ENCODE assay signal across 8 cellular contexts in the genomic region with DNA sequence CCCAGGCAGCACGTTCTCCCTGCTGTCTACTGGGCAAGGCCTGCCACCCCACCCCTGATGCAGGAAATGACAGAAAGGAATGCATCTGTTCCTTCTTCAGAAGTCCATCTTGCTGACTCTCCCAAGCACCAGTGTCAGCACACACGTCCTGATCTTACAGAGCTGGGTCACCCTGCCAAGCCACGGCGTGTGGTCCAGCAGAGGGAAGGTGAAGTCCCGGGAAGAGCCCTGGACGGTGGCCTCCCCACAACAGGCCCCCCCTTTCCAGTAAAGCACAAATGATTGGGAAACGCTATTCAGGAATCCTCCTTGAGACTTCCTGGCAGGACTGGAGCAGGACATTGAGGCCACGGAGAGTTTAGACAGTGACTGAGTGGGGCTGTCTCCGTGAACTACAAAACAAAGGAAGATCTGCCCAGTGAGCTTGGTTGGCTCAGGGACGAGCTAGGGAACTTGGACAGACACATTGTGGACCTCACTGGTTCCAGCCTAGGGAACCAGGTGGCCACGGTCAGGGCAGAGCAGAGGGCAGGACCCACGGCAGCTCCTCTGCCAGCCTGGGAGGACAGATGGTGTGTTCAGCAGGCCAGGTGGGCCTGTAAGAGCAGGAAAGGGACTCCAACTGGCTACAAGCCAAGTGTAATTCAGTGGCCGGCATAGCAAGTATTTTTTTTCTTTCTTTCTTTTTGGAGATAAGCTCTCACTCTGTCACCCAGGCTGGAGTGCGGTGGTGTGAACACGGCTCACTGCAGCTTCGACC. TPM values are rescaled to one million over a fixed set of nuclear protein-coding genes. Genes with fewer than 3 reads are reported as not detected.
DNase-seq lines count a peak whose midpoint lies in the region; ATAC-seq and TF ChIP-seq lines count a peak whose summit lies in the region.

No MANE protein-coding gene starts in this region.

- dilution Hi-C loops in mammary epithelial cell (cut with HindIII; ENCODE audit: low sequenced_read_pairs), result no loop called here

- H3K4me1 ChIP-seq in mammary epithelial cell (ENCODE audit: insufficient read depth, low read length) (peaks cover 47% of the 10 kb centered on the region), lung (ENCODE audit: control insufficient read depth in 2 of 2, insufficient read depth in 2 of 2, low read length in 2 of 2) (peaks cover 5 to 47% of the 10 kb centered on the region in 2 donors)

- CTCF ChIA-PET in mammary epithelial cell (lab: Charles Lee; ENCODE audit: low non-redundant PET), result no interaction called here

- in situ Hi-C loops in mammary epithelial cell (cut with MboI; ENCODE audit: low sequenced_read_pairs in 2 of 2), result no loop called here

- TF ChIP-seq CTCF in AG10803 (conservative IDR thresholded peaks at IDR 0.05; ENCODE audit: low read length) (no peak), mammary epithelial cell (conservative IDR thresholded peaks at IDR 0.05 in 1 of 2, IDR thresholded peaks at IDR 0.05 in 1 of 2; ENCODE audit: extremely low read depth in 1 of 2, insufficient read depth in 1 of 2, low read depth in 1 of 2, low read length in 2 of 2) (no peak), lung (IDR thresholded peaks at IDR 0.05; ENCODE audit: control extremely low read depth, extremely low read depth) (no peak)

- no peak overlapping the region for H2AFZ ChIP-seq in mammary epithelial cell (ENCODE audit: low read depth, low read length)

- no peak overlapping the region for H3K9ac ChIP-seq in mammary epithelial cell (ENCODE audit: insufficient read depth, low read length)

- WGBS in mammary epithelial cell (ENCODE audit: low coverage, missing lambda C conversion rate), result 34% methylated on average over 13 of the region's 16 CpGs
- WGBS in lung, 2 donors, result 21% methylated on average over 16 of the region's 16 CpGs

- H4K20me1 ChIP-seq in mammary epithelial cell (ENCODE audit: insufficient read depth, low read length), result no peaks in the 10 kb centered on the region

- peak overlapping the region; percentile 46 for H3K4me2 ChIP-seq in mammary epithelial cell (ENCODE audit: insufficient read depth, low read depth, low read length)

- no TSS peak for BruUV-seq in mammary epithelial cell (replicated peaks; lab: Mats Ljungman, UMichigan)

- H3K27ac ChIP-seq in mammary epithelial cell (ENCODE audit: insufficient read depth, low read depth, low read length), result peak overlapping the region; percentile 3
- H3K27ac ChIP-seq in lung (ENCODE audit: low read depth in 1 of 2, low read length in 1 of 2), result peak overlapping the region; percentile 58 to 90

- H3K36me3 ChIP-seq in mammary epithelial cell (ENCODE audit: insufficient read depth, low read length), result no peaks in the 10 kb centered on the region
- H3K36me3 ChIP-seq in lung (ENCODE audit: control insufficient read depth in 2 of 2, insufficient read depth in 2 of 2, low read length in 2 of 2), result no peaks in the 10 kb centered on the region

- ATAC-seq in lung (ENCODE audit: insufficient read depth, low FRiP score) (peak; percentile 53), HG02852 (IDR thresholded peaks at IDR 0.05; ENCODE audit: unreplicated experiment) (no peak)

- H3K4me3 ChIP-seq in AG10803 (ENCODE audit: low read length) (peak overlapping the region; percentile 34), mammary epithelial cell (replicated peaks in 1 of 3; ENCODE audit: insufficient read depth in 1 of 3, low read depth in 2 of 3, low read length in 3 of 3) (no peak overlapping the region), lung (no peak overlapping the region)

- intact Hi-C loops in mammary epithelial cell (cut with micrococcal nuclease), result loop anchor here (5.0 kb wide), 1 partner anchor 42 kb away; a partner anchor contains a TSS

- DNase-seq in AG10803 (ENCODE audit: low read depth) (peak; percentile 96), NCI-H1694 (lab: John Stamatoyannopoulos, UW) (peak; percentile 28), mammary epithelial cell (no peak), lung (ENCODE audit: low spot score) (no peak), ureter (ENCODE audit: low spot score) (peak; percentile 81), DMS53 (lab: John Stamatoyannopoulos, UW) (no peak)
- no peak for DNase-seq in activated CD8-positive, alpha-beta memory T cell treated with anti-CD3 and anti-CD28 coated beads, Interleukin-2, amount 50 U/mL, for 48 hours

- H3K79me2 ChIP-seq in mammary epithelial cell (ENCODE audit: insufficient read depth, low read length), result peaks cover 97% of the 10 kb centered on the region

- H3K27me3 ChIP-seq in mammary epithelial cell (ENCODE audit: insufficient read depth, low read length), result no peaks in the 10 kb centered on the region
- no peaks in the 10 kb centered on the region for H3K27me3 ChIP-seq in lung (ENCODE audit: control insufficient read depth, insufficient read depth)

- H3K9me3 ChIP-seq in mammary epithelial cell (replicated peaks; ENCODE audit: insufficient read depth, low read length), result no peaks in the 10 kb centered on the region
- no peaks in the 10 kb centered on the region for H3K9me3 ChIP-seq in lung (ENCODE audit: control insufficient read depth in 2 of 2, insufficient read depth in 1 of 2, low read length in 1 of 2)

RNA-seq across cellular contexts. Expression of a gene that starts 41.7 kb away (rescaled TPM):
- total RNA-seq in mammary epithelial cell, result 10 to 100 TPM; 17.3 to 27.7 TPM
- 9.5 TPM for polyA plus RNA-seq in mammary epithelial cell
- 10.9 TPM for polyA minus RNA-seq in mammary epithelial cell
- 10 to 100 TPM; 17.5 to 23.8 TPM for total RNA-seq in lung
- polyA plus RNA-seq in lung, result 10 to 100 TPM in 1 of 2 donors, 1 to 10 TPM in 1; 9.3 to 26.8 TPM
- total RNA-seq in ureter, result 29.2 TPM

RNA-seq across cellular contexts. Expression of a gene that starts 42.2 kb away (rescaled TPM):
- total RNA-seq in mammary epithelial cell (10 to 100 TPM; 13.0 to 26.3 TPM), lung (10 to 100 TPM; 24.9 to 56.7 TPM), ureter (116 TPM)
- polyA plus RNA-seq in mammary epithelial cell (14.9 TPM), lung (10 to 100 TPM; 14.7 to 25.1 TPM)
- polyA minus RNA-seq in mammary epithelial cell, result 10.4 TPM

Comparison
In these comparisons a context has a peak if more than half of its experiments do, and no peak if none do; other contexts are left out.
1. DNase-seq: peak in AG10803 (single experiment), NCI-H1694 (single experiment) and ureter (single experiment); none in mammary epithelial cell (single experiment), lung (single experiment), activated CD8-positive, alpha-beta memory T cell treated with anti-CD3 and anti-CD28 coated beads, Interleukin-2, amount 50 U/mL, for 48 hours (single experiment) and DMS53 (single experiment).